In genomic region chr22:50529416-50530279, GRCh38 we compare ENCODE assay signal across 8 cellular contexts. TPM values are rescaled to one million over a fixed set of nuclear protein-coding genes. Genes with fewer than 3 reads are reported as not detected.
DNase-seq lines count a peak whose midpoint lies in the region; ATAC-seq and TF ChIP-seq lines count a peak whose summit lies in the region.

A gene with protein sequence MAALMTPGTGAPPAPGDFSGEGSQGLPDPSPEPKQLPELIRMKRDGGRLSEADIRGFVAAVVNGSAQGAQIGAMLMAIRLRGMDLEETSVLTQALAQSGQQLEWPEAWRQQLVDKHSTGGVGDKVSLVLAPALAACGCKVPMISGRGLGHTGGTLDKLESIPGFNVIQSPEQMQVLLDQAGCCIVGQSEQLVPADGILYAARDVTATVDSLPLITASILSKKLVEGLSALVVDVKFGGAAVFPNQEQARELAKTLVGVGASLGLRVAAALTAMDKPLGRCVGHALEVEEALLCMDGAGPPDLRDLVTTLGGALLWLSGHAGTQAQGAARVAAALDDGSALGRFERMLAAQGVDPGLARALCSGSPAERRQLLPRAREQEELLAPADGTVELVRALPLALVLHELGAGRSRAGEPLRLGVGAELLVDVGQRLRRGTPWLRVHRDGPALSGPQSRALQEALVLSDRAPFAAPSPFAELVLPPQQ (minus strand): TSS chr22:50530012. CDS start chr22:50529709, 303 bp downstream.

- H3K4me2 ChIP-seq in smooth muscle cell = peak within 1 kb of the TSS; percentile 98

- no peak within 1 kb of the TSS for H2AFZ ChIP-seq in smooth muscle cell (ENCODE audit: low read depth)

- CTCF ChIA-PET in AG04450 (lab: Charles Lee) = interaction anchor here (1.1 kb wide), 1 partner anchor 33 kb away, joined by 3 read pairs; the partner anchor contains the start of gene SYCE3

- H3K9ac ChIP-seq in iPS-18a (ENCODE audit: low read length) = no peak within 1 kb of the TSS
- H3K9ac ChIP-seq in smooth muscle cell (ENCODE audit: low read depth) = peak within 1 kb of the TSS; percentile 81

- H3F3A ChIP-seq in smooth muscle cell (ENCODE audit: low read depth) = peaks cover 55% of the 10 kb centered on the region

- peaks cover 15% of the 10 kb centered on the region for H4K20me1 ChIP-seq in smooth muscle cell (ENCODE audit: low read depth)

- intact Hi-C loops in adrenal gland (cut with DNase I) = no loop called here

- TF ChIP-seq CTCF in AG04450 (IDR thresholded peaks at IDR 0.05; ENCODE audit: low read depth, low read length) = no peak
- no peak for TF ChIP-seq CTCF in adrenal gland (IDR thresholded peaks at IDR 0.05)
- TF ChIP-seq CTCF in smooth muscle cell (IDR thresholded peaks at IDR 0.05; ENCODE audit: borderline replicate concordance, insufficient read depth, poor library complexity, severe bottlenecking) = no peak

- H3K27me3 ChIP-seq in AG04450 (ENCODE audit: control insufficient read depth, insufficient read depth, low read length) = peaks cover 5% of the 10 kb centered on the region
- H3K27me3 ChIP-seq in adrenal gland = no peaks in the 10 kb centered on the region
- peaks cover 79% of the 10 kb centered on the region for H3K27me3 ChIP-seq in iPS-18a (ENCODE audit: control insufficient read depth, insufficient read depth, low read length)
- no peaks in the 10 kb centered on the region for H3K27me3 ChIP-seq in smooth muscle cell (ENCODE audit: low read depth)

- POLR2A ChIA-PET in AG04450 (lab: Yijun Ruan, JAX) = no interaction called here

- ATAC-seq in GM19397 (IDR thresholded peaks at IDR 0.05; ENCODE audit: unreplicated experiment) = peak; percentile 20

- H3K4me1 ChIP-seq in adrenal gland (replicated peaks in 1 of 2) = peaks cover 30 to 34% of the 10 kb centered on the region in 2 donors
- peaks cover 6% of the 10 kb centered on the region for H3K4me1 ChIP-seq in iPS-18a (ENCODE audit: control insufficient read depth, low read depth, low read length)
- H3K4me1 ChIP-seq in smooth muscle cell (ENCODE audit: low read depth) = peaks cover 23% of the 10 kb centered on the region

- no peak for DNase-seq in AG04450 (ENCODE audit: low read depth, low spot score)
- peak; percentile 69 for DNase-seq in RKO (ENCODE audit: low spot score)
- DNase-seq in adrenal gland = peak; percentile 43 to 75 (median 66)
- peak; percentile 76 for DNase-seq in smooth muscle cell (lab: John Stamatoyannopoulos, UW; ENCODE audit: unreplicated experiment)
- DNase-seq in glomerular visceral epithelial cell (ENCODE audit: extremely low spot score) = no peak
- DNase-seq in kidney glomerular epithelial cell (lab: John Stamatoyannopoulos, UW) = no peak

- H3K27ac ChIP-seq in AG04450 (ENCODE audit: low read depth, low read length) (no peak within 1 kb of the TSS), adrenal gland (peak within 1 kb of the TSS; percentile 77 to 95 (median 78)), iPS-18a (ENCODE audit: low read length) (no peak within 1 kb of the TSS), smooth muscle cell (ENCODE audit: low read depth) (peak within 1 kb of the TSS; percentile 97)

- H3K79me2 ChIP-seq in smooth muscle cell (ENCODE audit: low read depth) = peaks cover under 1% of the 10 kb centered on the region

- H3K36me3 ChIP-seq in adrenal gland (replicated peaks in 1 of 2) = no peaks in the 10 kb centered on the region
- H3K36me3 ChIP-seq in iPS-18a (ENCODE audit: control insufficient read depth, low read depth, low read length) = no peaks in the 10 kb centered on the region
- no peaks in the 10 kb centered on the region for H3K36me3 ChIP-seq in smooth muscle cell (ENCODE audit: low read depth)

- 6 to 10% (median 9%) methylated on average over 2 to 105 of the region's 105 CpGs; no CpG with 5 or more reads in 1 of the 4 donors for WGBS in adrenal gland, 4 donors
- 37% methylated on average over 28 of the region's 105 CpGs for WGBS in smooth muscle cell (ENCODE audit: low lambda C conversion rate)

- TF ChIP-seq POLR2A in adrenal gland (IDR thresholded peaks at IDR 0.05) = peak in 1 of 2 donors; percentile 36

- H3K4me3 ChIP-seq in AG04450 (ENCODE audit: low read depth, low read length) (peak within 1 kb of the TSS; percentile 53), adrenal gland (peak within 1 kb of the TSS in 2 of 4 donors; percentile 17 to 69), iPS-18a (ENCODE audit: low read length) (peak within 1 kb of the TSS; percentile 57), smooth muscle cell (peak within 1 kb of the TSS; percentile 69)

- H3K9me3 ChIP-seq in AG04450 (ENCODE audit: control insufficient read depth, insufficient read depth, low read length) = peaks cover 11% of the 10 kb centered on the region; the same call in 1 of the 2 replicates
- H3K9me3 ChIP-seq in adrenal gland (replicated peaks in 1 of 3) = no peaks in the 10 kb centered on the region
- no peaks in the 10 kb centered on the region for H3K9me3 ChIP-seq in iPS-18a (ENCODE audit: control insufficient read depth, low read depth, low read length)
- H3K9me3 ChIP-seq in smooth muscle cell (replicated peaks; ENCODE audit: low read depth) = no peaks in the 10 kb centered on the region

RNA-seq across cellular contexts. Expression of the gene that starts here (rescaled TPM):
- polyA plus RNA-seq in AG04450 (2011; rRNA removed) (2.9 and 3.6 TPM in 2 replicates), adrenal gland (10 to 100 TPM; 12.3 to 90.3 (median 89.5) TPM), smooth muscle cell (263 and 287 TPM in 2 replicates)
- polyA minus RNA-seq in AG04450 (2011; rRNA and poly(A)+ RNA removed) = 2.1 and 2.9 TPM in 2 replicates
- total RNA-seq in adrenal gland (100 to 1,000 TPM in 3 of 8 donors, 10 to 100 TPM in 5; 14.6 to 152 (median 64.5) TPM), smooth muscle cell (85.8 and 87.4 TPM in 2 replicates)

Comparison
In these comparisons a context has a peak if more than half of its experiments do, and no peak if none do; other contexts are left out.
1. DNase-seq: peak in RKO (single experiment), adrenal gland (7 of 7) and smooth muscle cell (single experiment); none in AG04450 (single experiment), glomerular visceral epithelial cell (single experiment) and kidney glomerular epithelial cell (single experiment).
2. H3K27ac ChIP-seq: peak in adrenal gland (5 of 5) and smooth muscle cell (single experiment); none in AG04450 (single experiment) and iPS-18a (single experiment).